In genomic region chr10:48551796-48552591, GRCh38 we compare ENCODE assay signal across 8 cellular contexts. TPM values are rescaled to one million over a fixed set of nuclear protein-coding genes. Genes with fewer than 3 reads are reported as not detected.
DNase-seq lines count a peak whose midpoint lies in the region; ATAC-seq and TF ChIP-seq lines count a peak whose summit lies in the region.

No MANE protein-coding gene starts in this region.

- POLR2A ChIA-PET in activated CD4-positive, alpha-beta T cell treated with anti-CD3 and anti-CD28 coated beads for 36 hours (lab: Charles Lee): no interaction called here

- no peaks in the 10 kb centered on the region for H3K27me3 Mint-ChIP-seq in activated CD4-positive, alpha-beta T cell treated with anti-CD3 and anti-CD28 coated beads for 36 hours
- H3K27me3 Mint-ChIP-seq in mesothelial cell of epicardium (ENCODE audit: low read depth): peaks cover 4% of the 10 kb centered on the region

- ATAC-seq in activated CD4-positive, alpha-beta T cell treated with anti-CD3 and anti-CD28 coated beads for 36 hours: peak; percentile 58
- ATAC-seq in HG03520 (IDR thresholded peaks at IDR 0.05; ENCODE audit: unreplicated experiment) (no peak), HG02642 (IDR thresholded peaks at IDR 0.05; ENCODE audit: poor library complexity, unreplicated experiment) (no peak)

- DNase-seq in activated CD4-positive, alpha-beta T cell treated with anti-CD3 and anti-CD28 coated beads for 36 hours: peak; percentile 51
- no peak for DNase-seq in activated CD4-positive, alpha-beta T cell treated with anti-CD3 and anti-CD28 coated beads for 4 hours
- peak; percentile 88 to 93 for DNase-seq in Kasumi-1 (lab: John Stamatoyannopoulos, UW)
- DNase-seq in SK-MEL-5 (ENCODE audit: low read depth, low spot score): peak; percentile 47
- peak; percentile 42 for DNase-seq in epidermal melanocyte (ENCODE audit: insufficient read length, low spot score)
- DNase-seq in mesothelial cell of epicardium (ENCODE audit: low spot score in 2 of 2, unreplicated experiment in 2 of 2): no peak

- no peaks in the 10 kb centered on the region for H3K36me3 Mint-ChIP-seq in activated CD4-positive, alpha-beta T cell treated with anti-CD3 and anti-CD28 coated beads for 36 hours (ENCODE audit: low read depth)
- no peaks in the 10 kb centered on the region for H3K36me3 Mint-ChIP-seq in mesothelial cell of epicardium

- no peak overlapping the region for H3K4me3 Mint-ChIP-seq in activated CD4-positive, alpha-beta T cell treated with anti-CD3 and anti-CD28 coated beads for 36 hours
- no peak overlapping the region for H3K4me3 Mint-ChIP-seq in mesothelial cell of epicardium

- no peaks in the 10 kb centered on the region for H3K9me3 Mint-ChIP-seq in activated CD4-positive, alpha-beta T cell treated with anti-CD3 and anti-CD28 coated beads for 36 hours (ENCODE audit: low read depth)
- no peaks in the 10 kb centered on the region for H3K9me3 Mint-ChIP-seq in mesothelial cell of epicardium

- in situ Hi-C loops in SK-MEL-5 (cut with HindIII; ENCODE audit: low pct_unique_long_range_greater_than_20kb, low sequenced_read_pairs): no loop called here

- H3K27ac Mint-ChIP-seq in activated CD4-positive, alpha-beta T cell treated with anti-CD3 and anti-CD28 coated beads for 36 hours: no peak overlapping the region
- H3K27ac Mint-ChIP-seq in mesothelial cell of epicardium: no peak overlapping the region

- intact Hi-C loops in activated CD4-positive, alpha-beta T cell treated with anti-CD3 and anti-CD28 coated beads for 36 hours (cut with DNase I, micrococcal nuclease): loop anchor here (1.0 to 10.0 kb wide), 3 partner anchors 104 to 563 kb away; partner anchors contain the start of gene VSTM4 (in 1 of the 2)

- TF ChIP-seq CTCF in mesothelial cell of epicardium (IDR thresholded peaks at IDR 0.05; ENCODE audit: unreplicated experiment): peak; percentile 68

- H3K4me1 Mint-ChIP-seq in activated CD4-positive, alpha-beta T cell treated with anti-CD3 and anti-CD28 coated beads for 36 hours: no peaks in the 10 kb centered on the region
- no peaks in the 10 kb centered on the region for H3K4me1 Mint-ChIP-seq in mesothelial cell of epicardium

- CTCF ChIA-PET in activated CD4-positive, alpha-beta T cell treated with anti-CD3 and anti-CD28 coated beads for 36 hours (lab: Charles Lee): interaction anchor here (0.6 to 2.4 kb wide), 6 partner anchors 36 to 188 kb away, joined by 3 to 17 read pairs (median 4); no protein-coding TSS in a partner anchor

RNA-seq across cellular contexts. Expression of gene ARHGAP22, which starts 52.9 kb away (rescaled TPM):
- under 1 TPM; 0.27 to 0.47 TPM for total RNA-seq in activated CD4-positive, alpha-beta T cell treated with anti-CD3 and anti-CD28 coated beads for 36 hours
- total RNA-seq in SK-MEL-5 (2014; rRNA removed; shearing (Covaris generic)): 0.24 TPM in 2 replicates
- 0.70 and 1.1 TPM in 2 replicates for polyA plus RNA-seq in SK-MEL-5 (2015; cell fraction: cytosol; rRNA removed)
- polyA plus RNA-seq in SK-MEL-5 (2015; cell fraction: nucleus; rRNA removed): 0.88 and 2.8 TPM in 2 replicates
- 2.9 to 5.1 TPM (median 4.1 TPM) in 3 replicates for total RNA-seq in mesothelial cell of epicardium

Comparison
In these comparisons a context has a peak if more than half of its experiments do, and no peak if none do; other contexts are left out.
1. DNase-seq: peak in activated CD4-positive, alpha-beta T cell treated with anti-CD3 and anti-CD28 coated beads for 36 hours (single experiment), Kasumi-1 (2 of 2), SK-MEL-5 (single experiment) and epidermal melanocyte (single experiment); none in activated CD4-positive, alpha-beta T cell treated with anti-CD3 and anti-CD28 coated beads for 4 hours (0 of 2) and mesothelial cell of epicardium (0 of 2).